Comparison of ENCODE assay signal across 1 cellular context in the genomic region with DNA sequence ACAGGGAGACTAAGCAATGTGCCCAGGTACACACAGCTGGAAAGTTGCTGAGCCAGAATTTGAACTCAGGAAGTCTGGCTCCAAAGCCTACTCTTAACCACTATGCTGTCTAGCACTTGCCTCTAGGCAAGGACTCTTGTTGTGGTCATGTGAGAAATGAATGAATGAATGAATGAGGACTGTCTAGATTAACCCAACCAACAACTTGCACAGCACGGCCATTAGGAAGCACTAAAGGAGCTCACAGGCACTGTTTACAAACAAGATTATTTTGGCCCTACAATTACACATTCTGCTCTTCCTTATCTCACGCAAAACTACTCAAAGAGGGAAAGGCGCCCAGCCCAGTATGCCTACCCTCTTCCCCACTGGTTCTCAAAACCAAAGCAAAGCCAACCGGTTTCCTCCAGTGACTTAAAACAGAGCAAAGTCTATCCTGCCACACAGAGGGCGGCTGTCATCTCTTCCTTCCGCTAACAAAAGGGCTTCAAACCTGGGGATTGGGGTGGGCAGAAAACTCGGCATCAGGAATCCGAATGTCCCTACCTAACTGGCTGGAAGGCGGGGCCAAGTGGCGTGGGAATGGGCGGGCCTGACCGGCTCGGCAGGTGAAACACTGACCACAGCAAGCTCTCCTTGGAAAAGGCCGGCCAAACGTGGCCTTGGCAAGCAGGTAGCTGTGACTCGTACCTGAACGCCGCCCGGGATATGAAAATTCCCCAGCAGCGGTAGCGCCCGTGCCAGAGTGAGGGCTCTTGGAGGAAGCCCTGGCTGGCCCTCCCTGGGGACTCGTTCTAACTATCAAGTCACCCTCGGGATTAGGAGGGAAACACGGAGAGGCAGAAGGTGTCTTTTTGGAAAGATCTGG.
A peak's percentile ranks its signal among the peaks of the same experiment; 100 is the strongest.
TF ChIP-seq lines count a peak whose summit lies in the region.

No MANE protein-coding gene starts in this region.

TF ChIP-seq in HepG2, 621 proteins besides CTCF, POLR2A, EP300 and RAD21 (continued from another document and continues in another):
- TF ChIP-seq, protein P1, sequence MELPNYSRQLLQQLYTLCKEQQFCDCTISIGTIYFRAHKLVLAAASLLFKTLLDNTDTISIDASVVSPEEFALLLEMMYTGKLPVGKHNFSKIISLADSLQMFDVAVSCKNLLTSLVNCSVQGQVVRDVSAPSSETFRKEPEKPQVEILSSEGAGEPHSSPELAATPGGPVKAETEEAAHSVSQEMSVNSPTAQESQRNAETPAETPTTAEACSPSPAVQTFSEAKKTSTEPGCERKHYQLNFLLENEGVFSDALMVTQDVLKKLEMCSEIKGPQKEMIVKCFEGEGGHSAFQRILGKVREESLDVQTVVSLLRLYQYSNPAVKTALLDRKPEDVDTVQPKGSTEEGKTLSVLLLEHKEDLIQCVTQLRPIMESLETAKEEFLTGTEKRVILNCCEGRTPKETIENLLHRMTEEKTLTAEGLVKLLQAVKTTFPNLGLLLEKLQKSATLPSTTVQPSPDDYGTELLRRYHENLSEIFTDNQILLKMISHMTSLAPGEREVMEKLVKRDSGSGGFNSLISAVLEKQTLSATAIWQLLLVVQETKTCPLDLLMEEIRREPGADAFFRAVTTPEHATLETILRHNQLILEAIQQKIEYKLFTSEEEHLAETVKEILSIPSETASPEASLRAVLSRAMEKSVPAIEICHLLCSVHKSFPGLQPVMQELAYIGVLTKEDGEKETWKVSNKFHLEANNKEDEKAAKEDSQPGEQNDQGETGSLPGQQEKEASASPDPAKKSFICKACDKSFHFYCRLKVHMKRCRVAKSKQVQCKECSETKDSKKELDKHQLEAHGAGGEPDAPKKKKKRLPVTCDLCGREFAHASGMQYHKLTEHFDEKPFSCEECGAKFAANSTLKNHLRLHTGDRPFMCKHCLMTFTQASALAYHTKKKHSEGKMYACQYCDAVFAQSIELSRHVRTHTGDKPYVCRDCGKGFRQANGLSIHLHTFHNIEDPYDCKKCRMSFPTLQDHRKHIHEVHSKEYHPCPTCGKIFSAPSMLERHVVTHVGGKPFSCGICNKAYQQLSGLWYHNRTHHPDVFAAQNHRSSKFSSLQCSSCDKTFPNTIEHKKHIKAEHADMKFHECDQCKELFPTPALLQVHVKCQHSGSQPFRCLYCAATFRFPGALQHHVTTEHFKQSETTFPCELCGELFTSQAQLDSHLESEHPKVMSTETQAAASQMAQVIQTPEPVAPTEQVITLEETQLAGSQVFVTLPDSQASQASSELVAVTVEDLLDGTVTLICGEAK (IDR thresholded peaks at IDR 0.05): no peak
- TF ChIP-seq, protein P1 (CRISPR knock-in tag; IDR thresholded peaks at IDR 0.05): no peak
- peak; percentile 75 for TF ChIP-seq HDAC1 (CRISPR knock-in tag; IDR thresholded peaks at IDR 0.05)
- no peak for TF ChIP-seq ZNF451 (CRISPR knock-in tag; IDR thresholded peaks at IDR 0.05)
- TF ChIP-seq, protein P2, sequence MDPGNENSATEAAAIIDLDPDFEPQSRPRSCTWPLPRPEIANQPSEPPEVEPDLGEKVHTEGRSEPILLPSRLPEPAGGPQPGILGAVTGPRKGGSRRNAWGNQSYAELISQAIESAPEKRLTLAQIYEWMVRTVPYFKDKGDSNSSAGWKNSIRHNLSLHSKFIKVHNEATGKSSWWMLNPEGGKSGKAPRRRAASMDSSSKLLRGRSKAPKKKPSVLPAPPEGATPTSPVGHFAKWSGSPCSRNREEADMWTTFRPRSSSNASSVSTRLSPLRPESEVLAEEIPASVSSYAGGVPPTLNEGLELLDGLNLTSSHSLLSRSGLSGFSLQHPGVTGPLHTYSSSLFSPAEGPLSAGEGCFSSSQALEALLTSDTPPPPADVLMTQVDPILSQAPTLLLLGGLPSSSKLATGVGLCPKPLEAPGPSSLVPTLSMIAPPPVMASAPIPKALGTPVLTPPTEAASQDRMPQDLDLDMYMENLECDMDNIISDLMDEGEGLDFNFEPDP (CRISPR knock-in tag; conservative IDR thresholded peaks at IDR 0.05): 0 out of 2 replicates have a peak, but pooled peaks have one; percentile 10
- TF ChIP-seq, protein P3, sequence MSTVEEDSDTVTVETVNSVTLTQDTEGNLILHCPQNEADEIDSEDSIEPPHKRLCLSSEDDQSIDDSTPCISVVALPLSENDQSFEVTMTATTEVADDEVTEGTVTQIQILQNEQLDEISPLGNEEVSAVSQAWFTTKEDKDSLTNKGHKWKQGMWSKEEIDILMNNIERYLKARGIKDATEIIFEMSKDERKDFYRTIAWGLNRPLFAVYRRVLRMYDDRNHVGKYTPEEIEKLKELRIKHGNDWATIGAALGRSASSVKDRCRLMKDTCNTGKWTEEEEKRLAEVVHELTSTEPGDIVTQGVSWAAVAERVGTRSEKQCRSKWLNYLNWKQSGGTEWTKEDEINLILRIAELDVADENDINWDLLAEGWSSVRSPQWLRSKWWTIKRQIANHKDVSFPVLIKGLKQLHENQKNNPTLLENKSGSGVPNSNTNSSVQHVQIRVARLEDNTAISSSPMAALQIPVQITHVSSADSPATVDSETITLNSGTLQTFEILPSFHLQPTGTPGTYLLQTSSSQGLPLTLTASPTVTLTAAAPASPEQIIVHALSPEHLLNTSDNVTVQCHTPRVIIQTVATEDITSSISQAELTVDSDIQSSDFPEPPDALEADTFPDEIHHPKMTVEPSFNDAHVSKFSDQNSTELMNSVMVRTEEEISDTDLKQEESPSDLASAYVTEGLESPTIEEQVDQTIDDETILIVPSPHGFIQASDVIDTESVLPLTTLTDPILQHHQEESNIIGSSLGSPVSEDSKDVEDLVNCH (CRISPR knock-in tag; IDR thresholded peaks at IDR 0.05): no peak
- TF ChIP-seq ZNF546 (CRISPR knock-in tag; conservative IDR thresholded peaks at IDR 0.05): no peak
- no peak for TF ChIP-seq ZKSCAN8 (CRISPR knock-in tag; IDR thresholded peaks at IDR 0.05; ENCODE audit: borderline replicate concordance)
- peak; percentile 82 for TF ChIP-seq HNF4A (CRISPR knock-in tag; IDR thresholded peaks at IDR 0.05)
- TF ChIP-seq KLF9 (CRISPR knock-in tag; IDR thresholded peaks at IDR 0.05; ENCODE audit: low read depth): no peak
- TF ChIP-seq, protein P4, sequence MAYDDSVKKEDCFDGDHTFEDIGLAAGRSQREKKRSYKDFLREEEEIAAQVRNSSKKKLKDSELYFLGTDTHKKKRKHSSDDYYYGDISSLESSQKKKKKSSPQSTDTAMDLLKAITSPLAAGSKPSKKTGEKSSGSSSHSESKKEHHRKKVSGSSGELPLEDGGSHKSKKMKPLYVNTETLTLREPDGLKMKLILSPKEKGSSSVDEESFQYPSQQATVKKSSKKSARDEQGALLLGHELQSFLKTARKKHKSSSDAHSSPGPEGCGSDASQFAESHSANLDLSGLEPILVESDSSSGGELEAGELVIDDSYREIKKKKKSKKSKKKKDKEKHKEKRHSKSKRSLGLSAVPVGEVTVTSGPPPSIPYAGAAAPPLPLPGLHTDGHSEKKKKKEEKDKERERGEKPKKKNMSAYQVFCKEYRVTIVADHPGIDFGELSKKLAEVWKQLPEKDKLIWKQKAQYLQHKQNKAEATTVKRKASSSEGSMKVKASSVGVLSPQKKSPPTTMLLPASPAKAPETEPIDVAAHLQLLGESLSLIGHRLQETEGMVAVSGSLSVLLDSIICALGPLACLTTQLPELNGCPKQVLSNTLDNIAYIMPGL (CRISPR knock-in tag; IDR thresholded peaks at IDR 0.05; ENCODE audit: borderline replicate concordance in 1 of 2, low read depth in 1 of 2): peak; percentile 24 to 52; a peak in 1 of 4 replicates
- TF ChIP-seq SMAD1 (CRISPR knock-in tag; IDR thresholded peaks at IDR 0.05; ENCODE audit: borderline replicate concordance, low read depth): no peak
- TF ChIP-seq, protein P5, sequence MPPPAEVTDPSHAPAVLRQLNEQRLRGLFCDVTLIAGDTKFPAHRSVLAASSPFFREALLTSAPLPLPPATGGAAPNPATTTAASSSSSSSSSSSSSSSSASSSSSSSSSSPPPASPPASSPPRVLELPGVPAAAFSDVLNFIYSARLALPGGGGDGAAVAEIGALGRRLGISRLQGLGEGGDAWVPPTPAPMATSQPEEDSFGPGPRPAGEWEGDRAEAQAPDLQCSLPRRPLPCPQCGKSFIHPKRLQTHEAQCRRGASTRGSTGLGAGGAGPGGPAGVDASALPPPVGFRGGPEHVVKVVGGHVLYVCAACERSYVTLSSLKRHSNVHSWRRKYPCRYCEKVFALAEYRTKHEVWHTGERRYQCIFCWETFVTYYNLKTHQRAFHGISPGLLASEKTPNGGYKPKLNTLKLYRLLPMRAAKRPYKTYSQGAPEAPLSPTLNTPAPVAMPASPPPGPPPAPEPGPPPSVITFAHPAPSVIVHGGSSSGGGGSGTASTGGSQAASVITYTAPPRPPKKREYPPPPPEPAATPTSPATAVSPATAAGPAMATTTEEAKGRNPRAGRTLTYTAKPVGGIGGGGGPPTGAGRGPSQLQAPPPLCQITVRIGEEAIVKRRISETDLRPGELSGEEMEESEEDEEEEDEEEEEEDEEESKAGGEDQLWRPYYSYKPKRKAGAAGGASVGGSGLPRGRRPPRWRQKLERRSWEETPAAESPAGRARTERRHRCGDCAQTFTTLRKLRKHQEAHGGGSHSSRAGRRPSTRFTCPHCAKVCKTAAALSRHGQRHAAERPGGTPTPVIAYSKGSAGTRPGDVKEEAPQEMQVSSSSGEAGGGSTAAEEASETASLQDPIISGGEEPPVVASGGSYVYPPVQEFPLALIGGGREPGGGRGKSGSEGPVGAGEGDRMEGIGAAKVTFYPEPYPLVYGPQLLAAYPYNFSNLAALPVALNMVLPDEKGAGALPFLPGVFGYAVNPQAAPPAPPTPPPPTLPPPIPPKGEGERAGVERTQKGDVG (CRISPR knock-in tag; IDR thresholded peaks at IDR 0.05; ENCODE audit: borderline replicate concordance): no peak
- TF ChIP-seq ELF1 (CRISPR knock-in tag; IDR thresholded peaks at IDR 0.05): peak; percentile 51; the same call in 1 of the 2 replicates
- TF ChIP-seq, protein P6, sequence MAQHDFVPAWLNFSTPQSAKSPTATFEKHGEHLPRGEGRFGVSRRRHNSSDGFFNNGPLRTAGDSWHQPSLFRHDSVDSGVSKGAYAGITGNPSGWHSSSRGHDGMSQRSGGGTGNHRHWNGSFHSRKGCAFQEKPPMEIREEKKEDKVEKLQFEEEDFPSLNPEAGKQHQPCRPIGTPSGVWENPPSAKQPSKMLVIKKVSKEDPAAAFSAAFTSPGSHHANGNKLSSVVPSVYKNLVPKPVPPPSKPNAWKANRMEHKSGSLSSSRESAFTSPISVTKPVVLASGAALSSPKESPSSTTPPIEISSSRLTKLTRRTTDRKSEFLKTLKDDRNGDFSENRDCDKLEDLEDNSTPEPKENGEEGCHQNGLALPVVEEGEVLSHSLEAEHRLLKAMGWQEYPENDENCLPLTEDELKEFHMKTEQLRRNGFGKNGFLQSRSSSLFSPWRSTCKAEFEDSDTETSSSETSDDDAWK (CRISPR knock-in tag; IDR thresholded peaks at IDR 0.05): no peak
- 0 out of 2 replicates have a peak, but pooled peaks have one; percentile 13 for TF ChIP-seq GATA4 (IDR thresholded peaks at IDR 0.05; ENCODE audit: borderline replicate concordance, low read depth)
- TF ChIP-seq SP4 (CRISPR knock-in tag; IDR thresholded peaks at IDR 0.05): peak; percentile 43; the same call in 1 of the 2 replicates
- TF ChIP-seq, protein P7, sequence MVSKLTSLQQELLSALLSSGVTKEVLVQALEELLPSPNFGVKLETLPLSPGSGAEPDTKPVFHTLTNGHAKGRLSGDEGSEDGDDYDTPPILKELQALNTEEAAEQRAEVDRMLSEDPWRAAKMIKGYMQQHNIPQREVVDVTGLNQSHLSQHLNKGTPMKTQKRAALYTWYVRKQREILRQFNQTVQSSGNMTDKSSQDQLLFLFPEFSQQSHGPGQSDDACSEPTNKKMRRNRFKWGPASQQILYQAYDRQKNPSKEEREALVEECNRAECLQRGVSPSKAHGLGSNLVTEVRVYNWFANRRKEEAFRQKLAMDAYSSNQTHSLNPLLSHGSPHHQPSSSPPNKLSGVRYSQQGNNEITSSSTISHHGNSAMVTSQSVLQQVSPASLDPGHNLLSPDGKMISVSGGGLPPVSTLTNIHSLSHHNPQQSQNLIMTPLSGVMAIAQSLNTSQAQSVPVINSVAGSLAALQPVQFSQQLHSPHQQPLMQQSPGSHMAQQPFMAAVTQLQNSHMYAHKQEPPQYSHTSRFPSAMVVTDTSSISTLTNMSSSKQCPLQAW (CRISPR knock-in tag; IDR thresholded peaks at IDR 0.05): peak; percentile 31; the same call in 1 of the 2 replicates
- TF ChIP-seq, protein P8, sequence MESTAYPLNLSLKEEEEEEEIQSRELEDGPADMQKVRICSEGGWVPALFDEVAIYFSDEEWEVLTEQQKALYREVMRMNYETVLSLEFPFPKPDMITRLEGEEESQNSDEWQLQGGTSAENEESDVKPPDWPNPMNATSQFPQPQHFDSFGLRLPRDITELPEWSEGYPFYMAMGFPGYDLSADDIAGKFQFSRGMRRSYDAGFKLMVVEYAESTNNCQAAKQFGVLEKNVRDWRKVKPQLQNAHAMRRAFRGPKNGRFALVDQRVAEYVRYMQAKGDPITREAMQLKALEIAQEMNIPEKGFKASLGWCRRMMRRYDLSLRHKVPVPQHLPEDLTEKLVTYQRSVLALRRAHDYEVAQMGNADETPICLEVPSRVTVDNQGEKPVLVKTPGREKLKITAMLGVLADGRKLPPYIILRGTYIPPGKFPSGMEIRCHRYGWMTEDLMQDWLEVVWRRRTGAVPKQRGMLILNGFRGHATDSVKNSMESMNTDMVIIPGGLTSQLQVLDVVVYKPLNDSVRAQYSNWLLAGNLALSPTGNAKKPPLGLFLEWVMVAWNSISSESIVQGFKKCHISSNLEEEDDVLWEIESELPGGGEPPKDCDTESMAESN (CRISPR knock-in tag; conservative IDR thresholded peaks at IDR 0.05): peak; percentile 52; the same call in 1 of the 2 replicates
- TF ChIP-seq ZNF598 (CRISPR knock-in tag; IDR thresholded peaks at IDR 0.05; ENCODE audit: borderline replicate concordance): peak; percentile 52; the same call in 1 of the 2 replicates
- TF ChIP-seq BCL6 (CRISPR knock-in tag; IDR thresholded peaks at IDR 0.05): 0 out of 2 replicates have a peak, but pooled peaks have one; percentile 21
- TF ChIP-seq IRF2 (CRISPR knock-in tag; IDR thresholded peaks at IDR 0.05): no peak
- no peak for TF ChIP-seq ZC3H4 (CRISPR knock-in tag; IDR thresholded peaks at IDR 0.05; ENCODE audit: borderline replicate concordance)
- no peak for TF ChIP-seq PAF1 (CRISPR knock-in tag; IDR thresholded peaks at IDR 0.05)
